In genomic region chr1:201518105-201518504, GRCh38 we compare ENCODE assay signal across 15 cellular contexts. TPM values are rescaled to one million over a fixed set of nuclear protein-coding genes. Genes with fewer than 3 reads are reported as not detected.
DNase-seq lines count a peak whose midpoint lies in the region; ATAC-seq and TF ChIP-seq lines count a peak whose summit lies in the region.
"Had no signal": no experiment of that assay in that cellular context is flagged by ENCODE, and none has a peak within 500 bp of the region (broad histone marks: within the 10 kb centered on the region; RNA-seq: fewer than 3 reads in every experiment).

No MANE protein-coding gene starts in this region.

- no peaks in the 10 kb centered on the region for H3K79me2 ChIP-seq in smooth muscle cell (ENCODE audit: low read depth)

- H3K9ac ChIP-seq in IMR-90 (ENCODE audit: low read depth, low read length) (no peak overlapping the region), smooth muscle cell (ENCODE audit: low read depth) (no peak overlapping the region)
- H3K9ac ChIP-seq: BLaER1 had no signal

- H4K5ac ChIP-seq in IMR-90 (ENCODE audit: low read depth, low read length): no peak overlapping the region

- ATAC-seq in IMR-90 (ENCODE audit: low read depth) (no peak), RWPE2 (ENCODE audit: low read depth) (no peak; the same call in 2 of the 3 replicates), GM18873 (IDR thresholded peaks at IDR 0.05; ENCODE audit: low FRiP score, unreplicated experiment) (no peak), HG03097 (IDR thresholded peaks at IDR 0.05; ENCODE audit: low FRiP score, unreplicated experiment) (no peak)

- DNase-seq in IMR-90: no peak
- no peak for DNase-seq in RWPE2 (ENCODE audit: low spot score)
- DNase-seq in esophagus squamous epithelium (lab: John Stamatoyannopoulos, UW): no peak
- DNase-seq in smooth muscle cell (lab: John Stamatoyannopoulos, UW; ENCODE audit: unreplicated experiment): no peak
- DNase-seq in DMS79 (lab: John Stamatoyannopoulos, UW): no peak
- DNase-seq in NCI-H187 treated with DMSO at 0.1 percent for 48 hours (lab: John Stamatoyannopoulos, UW): no peak
- DNase-seq: H9, KBM-7, NCI-H1930, NCI-H2171, NCI-H510A, T-helper 1 cell had no signal

- no peaks in the 10 kb centered on the region for H3K27me3 ChIP-seq in IMR-90 (ENCODE audit: control insufficient read depth, insufficient read depth, low read length)
- H3K27me3 ChIP-seq in RWPE2 (ENCODE audit: insufficient read depth, poor library complexity, severe bottlenecking): no peaks in the 10 kb centered on the region
- no peaks in the 10 kb centered on the region for H3K27me3 ChIP-seq in esophagus squamous epithelium
- H3K27me3 ChIP-seq in smooth muscle cell (ENCODE audit: low read depth): no peaks in the 10 kb centered on the region
- H3K27me3 ChIP-seq: BLaER1 had no signal

- H3K56ac ChIP-seq in IMR-90 (ENCODE audit: extremely low read depth, insufficient read depth, low read length): no peak overlapping the region

- H3K18ac ChIP-seq in IMR-90 (ENCODE audit: low read depth, low read length): no peak overlapping the region

- in situ Hi-C loops in IMR-90 (cut with MboI; ENCODE audit: low sequenced_read_pairs): loop anchor here (10.0 kb wide), 1 partner anchor 73 kb away; no protein-coding TSS in a partner anchor

- H3K79me1 ChIP-seq in IMR-90 (ENCODE audit: low read depth in 1 of 2, low read length in 2 of 2): no peaks in the 10 kb centered on the region

- no peaks in the 10 kb centered on the region for H3K9me1 ChIP-seq in IMR-90 (ENCODE audit: insufficient read depth, low read length)

- no peak overlapping the region for H3K4me2 ChIP-seq in IMR-90 (ENCODE audit: low read depth, low read length)
- no peak overlapping the region for H3K4me2 ChIP-seq in smooth muscle cell
- H3K4me2 ChIP-seq: BLaER1 had no signal

- H2BK120ac ChIP-seq in IMR-90 (ENCODE audit: low read depth, low read length): no peak overlapping the region

- no peak overlapping the region for H3K27ac ChIP-seq in IMR-90 (ENCODE audit: insufficient read depth, low read length)
- peak overlapping the region; percentile 45 for H3K27ac ChIP-seq in RWPE2 (ENCODE audit: poor library complexity, severe bottlenecking)
- peak overlapping the region; percentile 19 to 65 (median 62) for H3K27ac ChIP-seq in esophagus squamous epithelium
- H3K27ac ChIP-seq in smooth muscle cell (ENCODE audit: low read depth): peak overlapping the region; percentile 75
- H3K27ac ChIP-seq: BLaER1 had no signal

- H2AK5ac ChIP-seq in IMR-90 (ENCODE audit: low read depth, low read length): no peak overlapping the region

- H4K20me1 ChIP-seq in IMR-90 (ENCODE audit: insufficient read depth, low read length): no peaks in the 10 kb centered on the region
- H4K20me1 ChIP-seq in smooth muscle cell (ENCODE audit: low read depth): no peaks in the 10 kb centered on the region
- H4K20me1 ChIP-seq: BLaER1 had no signal

- H2BK15ac ChIP-seq in IMR-90 (ENCODE audit: low read depth, low read length): no peak overlapping the region

- H2AFZ ChIP-seq in IMR-90 (replicated peaks; ENCODE audit: low read length, poor library complexity) (no peak overlapping the region), smooth muscle cell (ENCODE audit: low read depth) (no peak overlapping the region)

- no peak overlapping the region for H3K4me3 ChIP-seq in IMR-90 (ENCODE audit: insufficient read depth, low read depth, low read length)
- no peak overlapping the region for H3K4me3 ChIP-seq in RWPE2 (ENCODE audit: severe bottlenecking)
- no peak overlapping the region for H3K4me3 ChIP-seq in esophagus squamous epithelium
- H3K4me3 ChIP-seq in smooth muscle cell: no peak overlapping the region
- H3K4me3 ChIP-seq: BLaER1 had no signal

- no peaks in the 10 kb centered on the region for H3F3A ChIP-seq in smooth muscle cell (ENCODE audit: low read depth)

- no peak overlapping the region for H2AK9ac ChIP-seq in IMR-90 (replicated peaks; ENCODE audit: low read depth, low read length, poor library complexity)

- TF ChIP-seq POLR2A in IMR-90 (IDR thresholded peaks at IDR 0.05; ENCODE audit: low read depth, low read length): no peak
- TF ChIP-seq POLR2A in esophagus squamous epithelium (IDR thresholded peaks at IDR 0.05): no peak

- dilution Hi-C loops in IMR-90 (cut with HindIII; ENCODE audit: low sequenced_read_pairs, unreplicated experiment): no loop called here

- CTCF ChIA-PET in IMR-90 (lab: Yijun Ruan, JAX): no interaction called here

- TF ChIP-seq CTCF in IMR-90 (conservative IDR thresholded peaks at IDR 0.05; ENCODE audit: low read depth, low read length): no peak
- no peak for TF ChIP-seq CTCF in RWPE2 (IDR thresholded peaks at IDR 0.05; ENCODE audit: poor library complexity, severe bottlenecking)
- no peak for TF ChIP-seq CTCF in esophagus squamous epithelium (IDR thresholded peaks at IDR 0.05)
- no peak for TF ChIP-seq CTCF in smooth muscle cell (IDR thresholded peaks at IDR 0.05; ENCODE audit: borderline replicate concordance, insufficient read depth, poor library complexity, severe bottlenecking)

- H3K4me1 ChIP-seq in IMR-90 (ENCODE audit: control insufficient read depth, insufficient read depth, low read length) (no peaks in the 10 kb centered on the region), RWPE2 (ENCODE audit: insufficient read depth, poor library complexity, severe bottlenecking) (peaks cover 14% of the 10 kb centered on the region), esophagus squamous epithelium (peaks cover 0 to 22% (median 0%) of the 10 kb centered on the region in 3 donors), smooth muscle cell (ENCODE audit: low read depth) (no peaks in the 10 kb centered on the region)
- H3K4me1 ChIP-seq: BLaER1 had no signal

- H3K36me3 ChIP-seq in IMR-90 (ENCODE audit: control insufficient read depth, insufficient read depth, low read length): no peaks in the 10 kb centered on the region
- no peaks in the 10 kb centered on the region for H3K36me3 ChIP-seq in RWPE2 (ENCODE audit: low read depth)
- H3K36me3 ChIP-seq in esophagus squamous epithelium: no peaks in the 10 kb centered on the region
- no peaks in the 10 kb centered on the region for H3K36me3 ChIP-seq in smooth muscle cell (ENCODE audit: low read depth)
- H3K36me3 ChIP-seq: BLaER1 had no signal

- BruUV-seq in IMR-90 (replicated peaks; lab: Mats Ljungman, UMichigan): no TSS peak

- H2BK20ac ChIP-seq in IMR-90 (ENCODE audit: low read depth, low read length): no peak overlapping the region

- no peak overlapping the region for H3K14ac ChIP-seq in IMR-90 (replicated peaks; ENCODE audit: low read depth, low read length)

- no peak overlapping the region for H4K91ac ChIP-seq in IMR-90 (ENCODE audit: insufficient read depth, low read depth, low read length)

- H3K4ac ChIP-seq in IMR-90 (ENCODE audit: low read depth, low read length): no peak overlapping the region

- no peak overlapping the region for H2BK5ac ChIP-seq in IMR-90 (ENCODE audit: low read depth, low read length, poor library complexity, severe bottlenecking)

- POLR2A ChIA-PET in IMR-90 (lab: Charles Lee; ENCODE audit: unreplicated experiment): no interaction called here

- intact Hi-C loops in IMR-90 (cut with micrococcal nuclease): no loop called here
- intact Hi-C loops in esophagus squamous epithelium (cut with DNase I): loop anchor here (10.0 kb wide), 1 partner anchor 73 kb away; no protein-coding TSS in a partner anchor

- H3K23ac ChIP-seq in IMR-90 (ENCODE audit: low read depth, low read length): no peak overlapping the region

- H3K9me3 ChIP-seq in IMR-90 (ENCODE audit: control insufficient read depth, insufficient read depth, low read length): 0 out of 2 replicates have a peak, but pooled peaks cover 2% of the 10 kb centered on the region
- H3K9me3 ChIP-seq in RWPE2 (ENCODE audit: severe bottlenecking): no peaks in the 10 kb centered on the region
- no peaks in the 10 kb centered on the region for H3K9me3 ChIP-seq in esophagus squamous epithelium
- H3K9me3 ChIP-seq in smooth muscle cell (replicated peaks; ENCODE audit: low read depth): no peaks in the 10 kb centered on the region

- WGBS in IMR-90 (ENCODE audit: extremely low coverage in 2 of 2, insufficient read length in 1 of 2), 2 experiments: no CpG with 5 or more reads among the region's 5 CpGs
- 72 to 93% methylated on average over 5 of the region's 5 CpGs for WGBS in esophagus squamous epithelium, 2 donors
- 88% methylated on average over 5 of the region's 5 CpGs for WGBS in smooth muscle cell (ENCODE audit: low lambda C conversion rate)

- no peak overlapping the region for H4K8ac ChIP-seq in IMR-90 (ENCODE audit: low read depth in 2 of 2, low read length in 2 of 2)

- TF ChIP-seq RAD21 in IMR-90 (IDR thresholded peaks at IDR 0.05; ENCODE audit: low read length): no peak

TF ChIP-seq in IMR-90, 13 proteins besides CTCF, POLR2A, EP300 and RAD21:
- TF ChIP-seq SMC3 (IDR thresholded peaks at IDR 0.05; ENCODE audit: low read depth, low read length) (no peak), CEBPB (IDR thresholded peaks at IDR 0.05; ENCODE audit: low read depth, low read length) (0 out of 2 replicates have a peak, but pooled peaks have one; percentile 3)

RNA-seq across cellular contexts. Expression of gene CSRP1, which starts 11.2 kb away (rescaled TPM):
- total RNA-seq in IMR-90 (2012; rRNA removed): 1,498 and 1,861 TPM in 2 replicates
- polyA plus RNA-seq in IMR-90 (2012; rRNA removed): 948 and 1,037 TPM in 2 replicates
- polyA plus RNA-seq in IMR-90 (2012; cell fraction: cytosol; rRNA removed): 955 and 1,043 TPM in 2 replicates
- 737 and 1,227 TPM in 2 replicates for polyA plus RNA-seq in IMR-90 (2012; cell fraction: nucleus; rRNA removed; ENCODE audit: low replicate concordance)
- total RNA-seq in esophagus squamous epithelium: 1,000 to 10,000 TPM in 1 of 4 donors, 100 to 1,000 TPM in 3; 243 to 1,044 (median 363) TPM
- total RNA-seq in smooth muscle cell: 317 and 345 TPM in 2 replicates
- polyA plus RNA-seq in smooth muscle cell: 202 and 215 TPM in 2 replicates

RNA-seq across cellular contexts. Expression of gene NAV1, which starts 20.8 kb away (rescaled TPM):
- total RNA-seq in IMR-90 (2012; rRNA removed) (14.0 and 14.4 TPM in 2 replicates), esophagus squamous epithelium (10 to 100 TPM; 18.1 to 25.5 (median 21.0) TPM), smooth muscle cell (52.3 and 60.1 TPM in 2 replicates)
- polyA plus RNA-seq in IMR-90 (2012; rRNA removed) (23.1 and 23.6 TPM in 2 replicates), smooth muscle cell (65.2 and 71.1 TPM in 2 replicates)
- 11.8 and 15.2 TPM in 2 replicates for polyA plus RNA-seq in IMR-90 (2012; cell fraction: cytosol; rRNA removed)
- polyA plus RNA-seq in IMR-90 (2012; cell fraction: nucleus; rRNA removed; ENCODE audit: low replicate concordance): 31.9 and 47.5 TPM in 2 replicates

RNA-seq across cellular contexts. Expression of gene PHLDA3, which starts 49.1 kb away (rescaled TPM):
- 41.6 and 44.2 TPM in 2 replicates for total RNA-seq in IMR-90 (2012; rRNA removed)
- 102 and 122 TPM in 2 replicates for polyA plus RNA-seq in IMR-90 (2012; rRNA removed)
- polyA plus RNA-seq in IMR-90 (2012; cell fraction: cytosol; rRNA removed): 50.7 and 178 TPM in 2 replicates
- 49.6 and 125 TPM in 2 replicates for polyA plus RNA-seq in IMR-90 (2012; cell fraction: nucleus; rRNA removed; ENCODE audit: low replicate concordance)
- 10 to 100 TPM; 60.9 to 87.9 (median 75.1) TPM for total RNA-seq in esophagus squamous epithelium
- total RNA-seq in smooth muscle cell: 87.8 and 130 TPM in 2 replicates
- polyA plus RNA-seq in smooth muscle cell: 340 and 343 TPM in 2 replicates
